11 cellular contexts compared by ENCODE assay signal in the genomic region with DNA sequence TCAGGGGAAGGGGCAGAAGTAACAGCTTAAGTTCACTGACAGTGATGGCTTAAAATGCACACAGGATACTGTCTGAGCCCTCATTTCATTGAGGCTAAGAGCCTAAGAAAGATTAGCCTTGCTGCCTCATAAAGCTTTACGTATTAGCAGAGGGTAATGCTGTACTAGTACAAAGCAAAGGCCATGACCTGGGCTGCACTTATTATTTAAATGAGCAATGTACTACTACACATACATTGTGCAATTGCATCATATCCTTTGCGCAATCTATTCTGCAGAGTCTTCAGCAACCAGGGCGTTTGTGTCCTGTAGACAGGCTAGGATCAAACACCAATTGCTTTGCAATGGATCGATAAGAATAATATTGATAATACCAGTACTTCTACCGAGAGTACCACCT.
A peak's percentile ranks its signal among the peaks of the same experiment; 100 is the strongest.
DNase-seq lines count a peak whose midpoint lies in the region; ATAC-seq lines count a peak whose summit lies in the region.
"Had no signal": no experiment of that assay in that cellular context is flagged by ENCODE, and none has a peak within 500 bp of the region (broad histone marks: within the 10 kb centered on the region; RNA-seq: fewer than 3 reads in every experiment).

No MANE protein-coding gene starts in this region.

- H3K9me3 ChIP-seq in adipocyte (ENCODE audit: control insufficient read depth, low read length), result no peaks in the 10 kb centered on the region
- no peaks in the 10 kb centered on the region for H3K9me3 ChIP-seq in naive thymus-derived CD4-positive, alpha-beta T cell (ENCODE audit: control insufficient read depth in 2 of 3, low read length in 3 of 3)

- CTCF ChIA-PET in naive thymus-derived CD4-positive, alpha-beta T cell (lab: Charles Lee), result no interaction called here

- no peak overlapping the region for H3K9ac ChIP-seq in adipocyte (ENCODE audit: low read length)

- H3K4me3 Mint-ChIP-seq in naive thymus-derived CD4-positive, alpha-beta T cell, result no peak overlapping the region
- H3K4me3 Mint-ChIP-seq: nephron progenitor cell had no signal

- H3K27ac Mint-ChIP-seq in naive thymus-derived CD4-positive, alpha-beta T cell, result no peak overlapping the region
- H3K27ac Mint-ChIP-seq: nephron progenitor cell had no signal

- no peak overlapping the region for H3K27ac ChIP-seq in naive thymus-derived CD4-positive, alpha-beta T cell (ENCODE audit: low read depth, low read length)
- H3K27ac ChIP-seq: cardiac muscle cell had no signal

- H3K4me1 Mint-ChIP-seq in naive thymus-derived CD4-positive, alpha-beta T cell, result peaks cover 0 to 29% (median 0%) of the 10 kb centered on the region in 7 donors
- H3K4me1 Mint-ChIP-seq: nephron progenitor cell had no signal

- peaks cover 0 to 8% (median 0%) of the 10 kb centered on the region in 11 donors for H3K9me3 Mint-ChIP-seq in naive thymus-derived CD4-positive, alpha-beta T cell
- H3K9me3 Mint-ChIP-seq: nephron progenitor cell had no signal

- no peaks in the 10 kb centered on the region for H3K27me3 ChIP-seq in adipocyte (replicated peaks; ENCODE audit: control insufficient read depth, insufficient read depth, low read length)
- no peaks in the 10 kb centered on the region for H3K27me3 ChIP-seq in naive thymus-derived CD4-positive, alpha-beta T cell (ENCODE audit: control insufficient read depth in 2 of 2, insufficient read depth in 2 of 2, low read length in 2 of 2)
- H3K27me3 ChIP-seq: cardiac muscle cell had no signal

- no peaks in the 10 kb centered on the region for H3K36me3 ChIP-seq in adipocyte (ENCODE audit: control insufficient read depth, insufficient read depth, low read length, severe bottlenecking)
- H3K36me3 ChIP-seq in naive thymus-derived CD4-positive, alpha-beta T cell (ENCODE audit: control insufficient read depth in 2 of 3, insufficient read depth in 3 of 3, low read length in 3 of 3), result no peaks in the 10 kb centered on the region
- H3K36me3 ChIP-seq: cardiac muscle cell had no signal

- DNase-seq in HCEC 1CT (peak; percentile 51), NCI-H69 (lab: John Stamatoyannopoulos, UW) (peak; percentile 65), adipocyte (ENCODE audit: low read depth) (peak; percentile 8), NCI-H1105 (lab: John Stamatoyannopoulos, UW) (no peak), NCI-H2227 treated with DMSO at 0.1 percent for 48 hours (lab: John Stamatoyannopoulos, UW) (no peak)
- no peak for DNase-seq in naive thymus-derived CD4-positive, alpha-beta T cell
- DNase-seq: NCI-H1436 treated with DMSO at 0.1 percent for 48 hours, nephron progenitor cell had no signal

- peaks cover 0 to 3% (median 0%) of the 10 kb centered on the region in 5 donors for H3K27me3 Mint-ChIP-seq in naive thymus-derived CD4-positive, alpha-beta T cell

- peak; percentile 50 for ATAC-seq in naive thymus-derived CD4-positive, alpha-beta T cell
- no peak for ATAC-seq in GM19452 (IDR thresholded peaks at IDR 0.05; ENCODE audit: unreplicated experiment)
- ATAC-seq: Panc1 had no signal

- no peaks in the 10 kb centered on the region for H3K4me1 ChIP-seq in adipocyte (ENCODE audit: control insufficient read depth, insufficient read depth, low read length)
- H3K4me1 ChIP-seq in naive thymus-derived CD4-positive, alpha-beta T cell (ENCODE audit: control insufficient read depth in 2 of 2, insufficient read depth in 2 of 2, low read length in 2 of 2), result no peaks in the 10 kb centered on the region

- intact Hi-C loops in naive thymus-derived CD4-positive, alpha-beta T cell (cut with micrococcal nuclease), result loop anchor here in 1 of 2 donors (5.0 kb wide), 2 partner anchors 36 to 121 kb away; no protein-coding TSS in a partner anchor

- H3K4me3 ChIP-seq in adipocyte (ENCODE audit: low read length), result no peak overlapping the region
- no peak overlapping the region for H3K4me3 ChIP-seq in naive thymus-derived CD4-positive, alpha-beta T cell (ENCODE audit: low read length)
- H3K4me3 ChIP-seq: cardiac muscle cell had no signal

- H3K36me3 Mint-ChIP-seq in naive thymus-derived CD4-positive, alpha-beta T cell, result peaks cover 0 to 19% (median 0%) of the 10 kb centered on the region in 5 donors

- POLR2A ChIA-PET in naive thymus-derived CD4-positive, alpha-beta T cell (lab: Charles Lee), result no interaction called here

Comparison
In these comparisons a context has a peak if more than half of its experiments do, and no peak if none do; other contexts are left out.
1. DNase-seq: peak in HCEC 1CT (single experiment), NCI-H69 (single experiment) and adipocyte (single experiment); none in naive thymus-derived CD4-positive, alpha-beta T cell (0 of 9), NCI-H1105 (single experiment) and NCI-H2227 treated with DMSO at 0.1 percent for 48 hours (single experiment).